ENCODE assay signal across 1 cellular context in genomic region chr11:32176223-32176811, GRCh38.
A peak's percentile ranks its signal among the peaks of the same experiment; 100 is the strongest.
TF ChIP-seq lines count a peak whose summit lies in the region.

No MANE protein-coding gene starts in this region.

TF ChIP-seq in K562, 482 proteins besides CTCF, POLR2A, EP300 and RAD21 (continued from another document and continues in another):
- TF ChIP-seq ZNF175 (CRISPR knock-in tag; IDR thresholded peaks at IDR 0.05; ENCODE audit: low read depth) (no peak), MTA1 (IDR thresholded peaks at IDR 0.05; ENCODE audit: borderline replicate concordance) (peak; percentile 78; the same call in 1 of the 2 replicates), PBX2 (CRISPR knock-in tag; IDR thresholded peaks at IDR 0.05; ENCODE audit: low read depth) (peak; percentile 91), PBX2 (tag; conservative IDR thresholded peaks at IDR 0.05; ENCODE audit: low read depth) (peak; percentile 97), FOXP1 (CRISPR knock-in tag; IDR thresholded peaks at IDR 0.05) (no peak), HDAC1 (IDR thresholded peaks at IDR 0.05) (no peak), ZNF41 (CRISPR knock-in tag; conservative IDR thresholded peaks at IDR 0.05) (no peak), CREB1 (IDR thresholded peaks at IDR 0.05) (peak; percentile 78), CREB1 (CRISPR knock-in tag; IDR thresholded peaks at IDR 0.05) (peak; percentile 63), VEZF1 (CRISPR knock-in tag; IDR thresholded peaks at IDR 0.05) (no peak), GTF3C2 (IDR thresholded peaks at IDR 0.05; ENCODE audit: borderline replicate concordance, extremely low read depth, insufficient read length) (no peak), CTCFL (IDR thresholded peaks at IDR 0.05; ENCODE audit: borderline replicate concordance, insufficient read depth, low read depth, low read length, poor library complexity, severe bottlenecking) (no peak), SMC3 (conservative IDR thresholded peaks at IDR 0.05; ENCODE audit: insufficient read depth, low read depth, low read length) (peak; percentile 82), HNRNPUL1 (IDR thresholded peaks at IDR 0.05; ENCODE audit: low read length) (no peak), MCM5 (IDR thresholded peaks at IDR 0.05; ENCODE audit: low read depth) (no peak), STAG1 (CRISPR knock-in tag; IDR thresholded peaks at IDR 0.05; ENCODE audit: borderline replicate concordance) (peak; percentile 60; the same call in 1 of the 2 replicates), MEIS2 (IDR thresholded peaks at IDR 0.05; ENCODE audit: partially characterized antibody) (peak; percentile 79), KLF13 (tag; IDR thresholded peaks at IDR 0.05; ENCODE audit: borderline replicate concordance, low read depth) (no peak), U2AF1 (optimal IDR thresholded peaks at IDR 0.05; ENCODE audit: low read depth, low read length) (no peak), NFYB (IDR thresholded peaks at IDR 0.05; ENCODE audit: extremely low read depth, insufficient read length) (no peak), CXXC5 (CRISPR knock-in tag; IDR thresholded peaks at IDR 0.05) (no peak; the same call in 1 of the 2 replicates), ZMIZ1 (IDR thresholded peaks at IDR 0.05; ENCODE audit: low read depth in 2 of 2, low read length in 2 of 2) (no peak), PTTG1 (tag; IDR thresholded peaks at IDR 0.05; ENCODE audit: low read depth) (no peak), TOE1 (IDR thresholded peaks at IDR 0.05; ENCODE audit: borderline replicate concordance) (no peak), TOE1 (CRISPR knock-in tag; IDR thresholded peaks at IDR 0.05; ENCODE audit: borderline replicate concordance, low read depth) (no peak), SLC30A9 (CRISPR knock-in tag; IDR thresholded peaks at IDR 0.05) (no peak), E2F8 (IDR thresholded peaks at IDR 0.05; ENCODE audit: low read depth, partially characterized antibody) (no peak), CAMTA2 (CRISPR knock-in tag; conservative IDR thresholded peaks at IDR 0.05) (no peak), TSC22D4 (tag; IDR thresholded peaks at IDR 0.05) (no peak), CREM (IDR thresholded peaks at IDR 0.05; ENCODE audit: low read depth) (peak; percentile 90), ATF4 (CRISPR knock-in tag; IDR thresholded peaks at IDR 0.05) (no peak), PKNOX1 (IDR thresholded peaks at IDR 0.05) (peak; percentile 98), ZNF431 (CRISPR knock-in tag; IDR thresholded peaks at IDR 0.05) (no peak), CEBPG (CRISPR knock-in tag; IDR thresholded peaks at IDR 0.05) (no peak; the same call in 1 of the 2 replicates), CEBPG (tag; conservative IDR thresholded peaks at IDR 0.05 in 1 of 2, IDR thresholded peaks at IDR 0.05 in 1 of 2) (peak; percentile 26 to 77; a peak in 3 of 4 replicates), ELK1 (CRISPR knock-in tag; IDR thresholded peaks at IDR 0.05) (no peak), GABPA (tag; conservative IDR thresholded peaks at IDR 0.05; ENCODE audit: low read depth) (no peak)
